17 cellular contexts compared by ENCODE assay signal in the genomic region with DNA sequence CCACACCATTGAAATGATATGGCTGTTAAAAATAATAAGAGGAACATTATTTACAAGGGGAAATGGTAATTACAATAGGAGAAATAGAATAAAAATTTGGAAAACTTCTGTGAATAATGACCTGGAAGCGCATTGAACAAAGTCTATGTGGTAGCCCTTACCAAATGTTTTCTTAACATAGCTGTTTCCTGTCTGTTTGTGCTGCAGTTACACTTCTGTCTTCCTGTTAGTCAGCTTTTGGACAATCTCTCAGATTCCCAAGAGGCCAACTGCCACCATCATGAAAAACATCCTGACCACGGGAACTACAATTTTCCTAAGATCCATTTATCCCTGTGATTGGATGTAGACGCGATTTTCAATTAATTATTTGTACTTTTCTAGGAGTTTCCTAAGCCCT.
DNase-seq lines count a peak whose midpoint lies in the region; ATAC-seq, FAIRE-seq and TF ChIP-seq lines count a peak whose summit lies in the region.
"Had no signal": no experiment of that assay in that cellular context is flagged by ENCODE, and none has a peak within 500 bp of the region (broad histone marks: within the 10 kb centered on the region; RNA-seq: fewer than 3 reads in every experiment).

No MANE protein-coding gene starts in this region.

- H3K4me3 Mint-ChIP-seq in osteocyte (ENCODE audit: unreplicated experiment), result no peak overlapping the region
- H3K4me3 Mint-ChIP-seq: activated CD8-positive, alpha-beta memory T cell treated with anti-CD3 and anti-CD28 coated beads, Interleukin-2, amount 10 ng/mL, durations not matched to agents 7 days and 5 days; activated naive CD4-positive, alpha-beta T cell treated with anti-CD3 and anti-CD28 coated beads, Interleukin-2, amount 50 U/mL, for 24 hours; CD8-positive, alpha-beta memory T cell; stimulated activated naive CD8-positive, alpha-beta T cell treated with anti-CD3 and anti-CD28 coated beads, Interleukin-15, Interleukin-2, amounts not matched to agents 100 ng/mL and 50 ng/mL, for 24 hours had no signal

- H3K9me3 ChIP-seq in RWPE2 (ENCODE audit: severe bottlenecking) (no peaks in the 10 kb centered on the region), endothelial cell of umbilical vein (replicated peaks; ENCODE audit: control insufficient read depth, insufficient read depth, low read length) (no peaks in the 10 kb centered on the region)
- H3K9me3 ChIP-seq: right lobe of liver had no signal

- H3K9ac ChIP-seq in endothelial cell of umbilical vein (replicated peaks; ENCODE audit: extremely low read depth, insufficient read depth, low read length), result peak overlapping the region; percentile 73

- DNase-seq in H4 (ENCODE audit: low spot score) (peak; percentile 10), RWPE2 (ENCODE audit: low spot score) (no peak), endothelial cell of umbilical vein (ENCODE audit: low read depth, low spot score) (peak; percentile 97), osteocyte (ENCODE audit: extremely low spot score, unreplicated experiment) (no peak), GM19239 (ENCODE audit: insufficient read length, low spot score) (no peak), NCI-H146 (lab: John Stamatoyannopoulos, UW) (no peak)
- DNase-seq: activated CD8-positive, alpha-beta memory T cell treated with anti-CD3 and anti-CD28 coated beads, Interleukin-2, amount 10 ng/mL, durations not matched to agents 7 days and 5 days; CD8-positive, alpha-beta memory T cell; cerebellar nuclear complex; NCI-H1436 treated with DMSO at 0.1 percent for 48 hours; NCI-H526; right lobe of liver; Right ventricle myocardium superior had no signal

- FAIRE-seq in endothelial cell of umbilical vein (lab: Jason Lieb, UNC) (peak; percentile 94), GM19239 (lab: Jason Lieb, UNC) (no peak)

- no peaks in the 10 kb centered on the region for H4K20me1 ChIP-seq in endothelial cell of umbilical vein (replicated peaks; ENCODE audit: control insufficient read depth, extremely low read depth, insufficient read depth, low read length)

- no peak for ATAC-seq in RWPE2 (ENCODE audit: low read depth)
- no peak for ATAC-seq in GM18502 (IDR thresholded peaks at IDR 0.05; ENCODE audit: poor library complexity, unreplicated experiment)
- ATAC-seq: activated CD8-positive, alpha-beta memory T cell treated with anti-CD3 and anti-CD28 coated beads, Interleukin-2, amount 10 ng/mL, durations not matched to agents 7 days and 5 days had no signal

- no peaks in the 10 kb centered on the region for H3K27me3 ChIP-seq in RWPE2 (ENCODE audit: insufficient read depth, poor library complexity, severe bottlenecking)
- no peaks in the 10 kb centered on the region for H3K27me3 ChIP-seq in endothelial cell of umbilical vein (ENCODE audit: control insufficient read depth in 2 of 2, insufficient read depth in 2 of 2, low read length in 2 of 2)
- H3K27me3 ChIP-seq: right lobe of liver had no signal

- TF ChIP-seq POLR2A in endothelial cell of umbilical vein (IDR thresholded peaks at IDR 0.05; ENCODE audit: low read depth, low read length), result peak; percentile 75

- no TSS peak for BruUV-seq in endothelial cell of umbilical vein (replicated peaks; lab: Mats Ljungman, UMichigan)

- peak overlapping the region; percentile 91 for H3K27ac Mint-ChIP-seq in osteocyte (ENCODE audit: unreplicated experiment)
- H3K27ac Mint-ChIP-seq: activated CD8-positive, alpha-beta memory T cell treated with anti-CD3 and anti-CD28 coated beads, Interleukin-2, amount 10 ng/mL, durations not matched to agents 7 days and 5 days; activated naive CD4-positive, alpha-beta T cell treated with anti-CD3 and anti-CD28 coated beads, Interleukin-2, amount 50 U/mL, for 24 hours; CD8-positive, alpha-beta memory T cell; stimulated activated naive CD8-positive, alpha-beta T cell treated with anti-CD3 and anti-CD28 coated beads, Interleukin-15, Interleukin-2, amounts not matched to agents 100 ng/mL and 50 ng/mL, for 24 hours had no signal

- intact Hi-C loops in endothelial cell of umbilical vein (cut with micrococcal nuclease), result loop anchor here (1.0 to 5.0 kb wide), 7 partner anchors 18 to 756 kb away; no protein-coding TSS in a partner anchor

- no peak overlapping the region for H2AFZ ChIP-seq in endothelial cell of umbilical vein (ENCODE audit: low read depth, low read length)

- no peaks in the 10 kb centered on the region for H3K27me3 Mint-ChIP-seq in osteocyte (ENCODE audit: unreplicated experiment)
- H3K27me3 Mint-ChIP-seq: activated CD8-positive, alpha-beta memory T cell treated with anti-CD3 and anti-CD28 coated beads, Interleukin-2, amount 10 ng/mL, durations not matched to agents 7 days and 5 days; activated naive CD4-positive, alpha-beta T cell treated with anti-CD3 and anti-CD28 coated beads, Interleukin-2, amount 50 U/mL, for 24 hours; CD8-positive, alpha-beta memory T cell; stimulated activated naive CD8-positive, alpha-beta T cell treated with anti-CD3 and anti-CD28 coated beads, Interleukin-15, Interleukin-2, amounts not matched to agents 100 ng/mL and 50 ng/mL, for 24 hours had no signal

- H3K9me3 Mint-ChIP-seq in osteocyte (ENCODE audit: unreplicated experiment), result peaks cover 22% of the 10 kb centered on the region
- H3K9me3 Mint-ChIP-seq: stimulated activated naive CD8-positive, alpha-beta T cell treated with anti-CD3 and anti-CD28 coated beads, Interleukin-15, Interleukin-2, amounts not matched to agents 100 ng/mL and 50 ng/mL, for 24 hours had no signal

- H3K4me3 ChIP-seq in RWPE2 (ENCODE audit: severe bottlenecking) (no peak overlapping the region), endothelial cell of umbilical vein (replicated peaks in 1 of 3; ENCODE audit: insufficient read depth in 1 of 3, low read depth in 1 of 3, low read length in 3 of 3) (no peak overlapping the region)
- H3K4me3 ChIP-seq: right lobe of liver had no signal

- no peaks in the 10 kb centered on the region for H3K9me1 ChIP-seq in endothelial cell of umbilical vein (replicated peaks; ENCODE audit: control insufficient read depth, extremely low read depth, insufficient read depth, low read length)

- H3K79me2 ChIP-seq in endothelial cell of umbilical vein (ENCODE audit: control insufficient read depth, insufficient read depth, low read length), result no peaks in the 10 kb centered on the region

- dilution Hi-C loops in endothelial cell of umbilical vein (cut with MboI; ENCODE audit: extremely low pct_ligation_motif_present, low sequenced_read_pairs), result no loop called here

- H3K36me3 ChIP-seq in RWPE2 (ENCODE audit: low read depth) (no peaks in the 10 kb centered on the region), endothelial cell of umbilical vein (ENCODE audit: control insufficient read depth in 2 of 2, extremely low read depth in 1 of 2, insufficient read depth in 2 of 2, low read length in 2 of 2) (no peaks in the 10 kb centered on the region)
- H3K36me3 ChIP-seq: right lobe of liver had no signal

- POLR2A ChIA-PET in endothelial cell of umbilical vein (lab: Charles Lee), result no interaction called here

- CTCF ChIA-PET in endothelial cell of umbilical vein (lab: Charles Lee), result interaction anchor here (0.6 to 3.7 kb wide), 3 partner anchors 18 to 777 kb away, joined by 3 to 21 read pairs (median 3); no protein-coding TSS in a partner anchor

- H3K4me1 ChIP-seq in RWPE2 (ENCODE audit: insufficient read depth, poor library complexity, severe bottlenecking) (peaks cover 17% of the 10 kb centered on the region), endothelial cell of umbilical vein (ENCODE audit: control insufficient read depth, extremely low read depth, insufficient read depth, low read length) (peaks cover 27% of the 10 kb centered on the region)
- H3K4me1 ChIP-seq: right lobe of liver had no signal

- peak overlapping the region; percentile 36 for H3K27ac ChIP-seq in RWPE2 (ENCODE audit: poor library complexity, severe bottlenecking)
- H3K27ac ChIP-seq in endothelial cell of umbilical vein (ENCODE audit: insufficient read depth, low read depth, low read length), result peak overlapping the region; percentile 98
- H3K27ac ChIP-seq: right lobe of liver, VCaP had no signal

- H3K4me2 ChIP-seq in endothelial cell of umbilical vein (ENCODE audit: insufficient read depth, low read length), result peak overlapping the region; percentile 69

- TF ChIP-seq CTCF in RWPE2 (IDR thresholded peaks at IDR 0.05; ENCODE audit: poor library complexity, severe bottlenecking) (no peak), endothelial cell of umbilical vein (IDR thresholded peaks at IDR 0.05; ENCODE audit: extremely low read depth in 1 of 2, insufficient read depth in 1 of 2, low read depth in 1 of 2, low read length in 2 of 2) (no peak), osteocyte (IDR thresholded peaks at IDR 0.05) (no peak)

- H3K36me3 Mint-ChIP-seq in osteocyte (ENCODE audit: unreplicated experiment), result peaks cover 8% of the 10 kb centered on the region
- H3K36me3 Mint-ChIP-seq: activated CD8-positive, alpha-beta memory T cell treated with anti-CD3 and anti-CD28 coated beads, Interleukin-2, amount 10 ng/mL, durations not matched to agents 7 days and 5 days; activated naive CD4-positive, alpha-beta T cell treated with anti-CD3 and anti-CD28 coated beads, Interleukin-2, amount 50 U/mL, for 24 hours; CD8-positive, alpha-beta memory T cell had no signal

- peaks cover 35% of the 10 kb centered on the region for H3K4me1 Mint-ChIP-seq in osteocyte (ENCODE audit: unreplicated experiment)
- H3K4me1 Mint-ChIP-seq: activated CD8-positive, alpha-beta memory T cell treated with anti-CD3 and anti-CD28 coated beads, Interleukin-2, amount 10 ng/mL, durations not matched to agents 7 days and 5 days; activated naive CD4-positive, alpha-beta T cell treated with anti-CD3 and anti-CD28 coated beads, Interleukin-2, amount 50 U/mL, for 24 hours; CD8-positive, alpha-beta memory T cell had no signal

TF ChIP-seq in endothelial cell of umbilical vein, 7 proteins besides CTCF, POLR2A, EP300 and RAD21:
- TF ChIP-seq POLR2AphosphoS5 (IDR thresholded peaks at IDR 0.05; ENCODE audit: insufficient read depth, low read depth, low read length), result peak; percentile 82
- no peak for TF ChIP-seq MAX (IDR thresholded peaks at IDR 0.05; ENCODE audit: insufficient read depth, insufficient read length)
- peak; percentile 85 for TF ChIP-seq JUN (IDR thresholded peaks at IDR 0.05; ENCODE audit: borderline replicate concordance, insufficient read depth, insufficient read length, low read depth)
- TF ChIP-seq FOS (IDR thresholded peaks at IDR 0.05; ENCODE audit: borderline replicate concordance, insufficient read depth, low read length), result peak; percentile 78
- TF ChIP-seq MYC (IDR thresholded peaks at IDR 0.05; ENCODE audit: low read depth, low read length), result no peak
- peak; percentile 62 for TF ChIP-seq GATA2 (IDR thresholded peaks at IDR 0.05; ENCODE audit: insufficient read depth, insufficient read length, low read depth, low read length)

Comparison
In these comparisons a context has a peak if more than half of its experiments do, and no peak if none do; other contexts are left out.
1. DNase-seq: peak in H4 (single experiment) and endothelial cell of umbilical vein (single experiment); none in RWPE2 (single experiment), osteocyte (single experiment), GM19239 (single experiment) and NCI-H146 (single experiment).